Comparison of ENCODE assay signal across 8 cellular contexts in genomic region chr7:11193131-11193867, GRCh38.
DNase-seq lines count a peak whose midpoint lies in the region; ATAC-seq and TF ChIP-seq lines count a peak whose summit lies in the region.

No MANE protein-coding gene starts in this region.

- no peak for ATAC-seq in HG03354 (IDR thresholded peaks at IDR 0.05; ENCODE audit: poor library complexity, severe bottlenecking, unreplicated experiment)

- H3K9ac ChIP-seq in parathyroid adenoma, result no peak overlapping the region

- no peaks in the 10 kb centered on the region for H3K36me3 ChIP-seq in parathyroid adenoma (ENCODE audit: control insufficient read depth, insufficient read depth, low read length)

- H3K27ac ChIP-seq in parathyroid adenoma, result no peak overlapping the region

- peaks cover 2% of the 10 kb centered on the region for H3K4me1 ChIP-seq in parathyroid adenoma

- TF ChIP-seq CTCF in fibroblast of pulmonary artery (IDR thresholded peaks at IDR 0.05; ENCODE audit: low read length, missing control alignments) (no peak), parathyroid adenoma (IDR thresholded peaks at IDR 0.05) (no peak)

- H3K4me3 ChIP-seq in fibroblast of pulmonary artery (replicated peaks; ENCODE audit: low read depth, low read length), result peak overlapping the region; percentile 52
- no peak overlapping the region for H3K4me3 ChIP-seq in parathyroid adenoma (ENCODE audit: low read depth, low read length)

- H3K27me3 ChIP-seq in parathyroid adenoma (ENCODE audit: control insufficient read depth, insufficient read depth, low read length), result no peaks in the 10 kb centered on the region

- DNase-seq in EH (ENCODE audit: low read depth), result peak; percentile 44
- peak; percentile 99 for DNase-seq in NCI-H69 (lab: John Stamatoyannopoulos, UW)
- DNase-seq in fibroblast of pulmonary artery (ENCODE audit: low read depth), result peak; percentile 51
- DNase-seq in AML-193 (lab: John Stamatoyannopoulos, UW), result no peak
- DNase-seq in D341Med (ENCODE audit: low spot score), result no peak
- DNase-seq in activated CD4-positive, alpha-beta T cell treated with anti-CD3 and anti-CD28 coated beads, Interleukin-2, amount 50 U/mL, for 48 hours, result no peak

- H2AFZ ChIP-seq in parathyroid adenoma, result peak overlapping the region; percentile 72

- no peaks in the 10 kb centered on the region for H3K79me2 ChIP-seq in parathyroid adenoma

- no peaks in the 10 kb centered on the region for H3K9me3 ChIP-seq in parathyroid adenoma (ENCODE audit: control insufficient read depth, low read length)

- no peak overlapping the region for H3K4me2 ChIP-seq in parathyroid adenoma (ENCODE audit: low read length)

Comparison
In these comparisons a context has a peak if more than half of its experiments do, and no peak if none do; other contexts are left out.
1. DNase-seq: peak in EH (single experiment), NCI-H69 (single experiment) and fibroblast of pulmonary artery (single experiment); none in AML-193 (0 of 2), D341Med (single experiment) and activated CD4-positive, alpha-beta T cell treated with anti-CD3 and anti-CD28 coated beads, Interleukin-2, amount 50 U/mL, for 48 hours (0 of 2).